8 cellular contexts compared by ENCODE assay signal in the genomic region with DNA sequence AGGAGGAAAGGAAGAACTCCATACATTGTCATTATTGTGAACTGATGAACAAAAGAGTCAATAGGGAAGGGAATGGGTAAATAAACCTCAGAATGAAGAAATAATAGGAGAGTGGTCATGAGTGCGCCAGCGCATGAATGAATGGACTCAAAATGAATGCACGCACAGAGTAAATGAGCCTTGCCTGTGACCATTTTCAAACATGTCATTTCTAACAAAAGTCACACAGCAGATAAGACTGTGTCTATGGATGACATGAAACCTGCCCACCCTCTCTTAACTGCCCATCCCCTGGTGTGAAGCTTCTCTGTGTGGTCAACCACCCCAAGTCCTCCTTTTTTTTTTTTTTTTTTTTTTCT.
DNase-seq lines count a peak whose midpoint lies in the region; ATAC-seq and TF ChIP-seq lines count a peak whose summit lies in the region.

No MANE protein-coding gene starts in this region.

- in situ Hi-C loops in astrocyte of the cerebellum (cut with HindIII; ENCODE audit: low sequenced_read_pairs), result no loop called here

- no peaks in the 10 kb centered on the region for H3K9me3 Mint-ChIP-seq in activated naive CD4-positive, alpha-beta T cell treated with anti-CD3 and anti-CD28 coated beads for 36 hours

- no peak for DNase-seq in activated naive CD4-positive, alpha-beta T cell treated with anti-CD3 and anti-CD28 coated beads for 36 hours
- DNase-seq in activated naive CD4-positive, alpha-beta T cell treated with Interleukin-2 at 50 U/mL for 16 hours, result no peak
- DNase-seq in astrocyte of the cerebellum (ENCODE audit: low read depth) (no peak), stomach (no peak), DMS79 treated with DMSO at 0.1 percent for 48 hours (lab: John Stamatoyannopoulos, UW) (no peak), cerebellar cortex (ENCODE audit: low spot score) (no peak), vagina (ENCODE audit: extremely low spot score in 2 of 2) (no peak)

- H3K27ac ChIP-seq in stomach, result no peak overlapping the region
- no peak overlapping the region for H3K27ac ChIP-seq in vagina

- ATAC-seq in HG03045 (IDR thresholded peaks at IDR 0.05; ENCODE audit: unreplicated experiment), result peak; percentile 14

- WGBS in stomach, 5 donors, result 12 to 27% (median 23%) methylated on average over 3 of the region's 3 CpGs

- intact Hi-C loops in activated naive CD4-positive, alpha-beta T cell treated with anti-CD3 and anti-CD28 coated beads for 36 hours (cut with micrococcal nuclease), result loop anchor here (1.0 to 5.0 kb wide), 10 partner anchors 109 to 532 kb away; no protein-coding TSS in a partner anchor
- intact Hi-C loops in stomach (cut with DNase I; ENCODE audit: low total_unique reads), result no loop called here
- intact Hi-C loops in vagina (cut with DNase I), result loop anchor here (5.0 kb wide), 1 partner anchor 250 kb away; no protein-coding TSS in a partner anchor

- H3K27ac Mint-ChIP-seq in activated naive CD4-positive, alpha-beta T cell treated with anti-CD3 and anti-CD28 coated beads for 36 hours, result no peak overlapping the region

- H3K9me3 ChIP-seq in stomach, result no peaks in the 10 kb centered on the region
- no peaks in the 10 kb centered on the region for H3K9me3 ChIP-seq in vagina

- CTCF ChIA-PET in activated naive CD4-positive, alpha-beta T cell treated with anti-CD3 and anti-CD28 coated beads for 36 hours (lab: Charles Lee), result interaction anchor here (0.6 to 8.3 kb wide), 16 partner anchors 12 to 1623 kb away, joined by 3 to 111 read pairs (median 5); no protein-coding TSS in a partner anchor

- TF ChIP-seq POLR2A in stomach (IDR thresholded peaks at IDR 0.05), result no peak
- TF ChIP-seq POLR2A in vagina (IDR thresholded peaks at IDR 0.05), result no peak

- no peaks in the 10 kb centered on the region for H3K36me3 Mint-ChIP-seq in activated naive CD4-positive, alpha-beta T cell treated with anti-CD3 and anti-CD28 coated beads for 36 hours (ENCODE audit: low read depth)

- H3K27me3 ChIP-seq in stomach (peaks cover 0 to 9% (median 5%) of the 10 kb centered on the region in 3 donors), vagina (no peaks in the 10 kb centered on the region)

- TF ChIP-seq CTCF in astrocyte of the cerebellum (IDR thresholded peaks at IDR 0.05; ENCODE audit: low read depth, low read length, missing control alignments) (no peak), stomach (IDR thresholded peaks at IDR 0.05) (no peak), vagina (IDR thresholded peaks at IDR 0.05) (no peak)

- H3K4me1 ChIP-seq in stomach (peaks cover 0 to 13% (median 12%) of the 10 kb centered on the region in 4 donors), vagina (peaks cover 10% of the 10 kb centered on the region)

- H3K36me3 ChIP-seq in stomach (no peaks in the 10 kb centered on the region), vagina (no peaks in the 10 kb centered on the region)

- no peak for TF ChIP-seq EP300 in stomach (IDR thresholded peaks at IDR 0.05)

- peak overlapping the region; percentile 83 for H3K4me3 Mint-ChIP-seq in activated naive CD4-positive, alpha-beta T cell treated with anti-CD3 and anti-CD28 coated beads for 36 hours

- peaks cover 10% of the 10 kb centered on the region for H3K4me1 Mint-ChIP-seq in activated naive CD4-positive, alpha-beta T cell treated with anti-CD3 and anti-CD28 coated beads for 36 hours (ENCODE audit: low read depth)

- no peaks in the 10 kb centered on the region for H3K27me3 Mint-ChIP-seq in activated naive CD4-positive, alpha-beta T cell treated with anti-CD3 and anti-CD28 coated beads for 36 hours (ENCODE audit: low read depth)

- peak overlapping the region; percentile 49 for H3K4me3 ChIP-seq in astrocyte of the cerebellum (ENCODE audit: low read depth, low read length)
- peak overlapping the region; percentile 48 to 75 (median 64) for H3K4me3 ChIP-seq in stomach
- peak overlapping the region in 1 of 2 donors; percentile 54 for H3K4me3 ChIP-seq in vagina
